21 cellular contexts compared by ENCODE assay signal in genomic region chr14:61706096-61706690, GRCh38. TPM values are rescaled to one million over a fixed set of nuclear protein-coding genes. Genes with fewer than 3 reads are reported as not detected.
DNase-seq lines count a peak whose midpoint lies in the region; ATAC-seq, FAIRE-seq and TF ChIP-seq lines count a peak whose summit lies in the region.
"Had no signal": no experiment of that assay in that cellular context is flagged by ENCODE, and none has a peak within 500 bp of the region (broad histone marks: within the 10 kb centered on the region; RNA-seq: fewer than 3 reads in every experiment).

No MANE protein-coding gene starts in this region.

- POLR2A ChIA-PET in activated CD4-positive, alpha-beta T cell treated with anti-CD3 and anti-CD28 coated beads, Interleukin-2, amount 10 ng/mL, durations not matched to agents 7 days and 5 days (lab: Charles Lee) = interaction anchor here (0.6 kb wide), 1 partner anchor 374 kb away, joined by 3 read pairs; no protein-coding TSS in a partner anchor

- H3K27ac Mint-ChIP-seq in activated CD4-positive, alpha-beta T cell treated with anti-CD3 and anti-CD28 coated beads, Interleukin-2, amount 10 ng/mL, durations not matched to agents 7 days and 5 days = peak overlapping the region; percentile 44
- H3K27ac Mint-ChIP-seq: type B pancreatic cell had no signal

- CTCF ChIA-PET in activated CD4-positive, alpha-beta T cell treated with anti-CD3 and anti-CD28 coated beads, Interleukin-2, amount 10 ng/mL, durations not matched to agents 7 days and 5 days (lab: Charles Lee) = interaction anchor here (0.9 to 1.4 kb wide), 5 partner anchors 9 to 245 kb away, joined by 3 read pairs; no protein-coding TSS in a partner anchor

- H3K4me1 ChIP-seq in osteoblast (ENCODE audit: insufficient read depth, low read length) = peaks cover 56% of the 10 kb centered on the region

- H3K36me3 ChIP-seq in brain microvascular endothelial cell (replicated peaks) = peaks cover 24% of the 10 kb centered on the region
- H3K36me3 ChIP-seq in osteoblast (ENCODE audit: insufficient read depth, low read length) = peaks cover 7% of the 10 kb centered on the region
- H3K36me3 ChIP-seq: esophagus muscularis mucosa, right atrium auricular region had no signal

- no peak for DNase-seq in activated CD4-positive, alpha-beta T cell treated with anti-CD3 and anti-CD28 coated beads, Interleukin-2, amount 10 ng/mL, durations not matched to agents 7 days and 5 days
- DNase-seq in activated CD4-positive, alpha-beta T cell treated with anti-CD3 and anti-CD28 coated beads for 1 hour = no peak
- DNase-seq in HTR-8/SVneo (ENCODE audit: insufficient read length, low spot score) (no peak), brain microvascular endothelial cell (no peak), osteoblast (ENCODE audit: insufficient read length, low spot score, missing footprints) (no peak), DMS153 (lab: John Stamatoyannopoulos, UW) (no peak), dedifferentiated amniotic fluid mesenchymal stem cell (ENCODE audit: extremely low spot score) (no peak), left lobe of liver (ENCODE audit: low spot score) (no peak)
- DNase-seq: activated naive CD8-positive, alpha-beta T cell treated with anti-CD3 and anti-CD28 coated beads, Interleukin-2, amount 10 ng/mL, durations not matched to agents 7 days and 5 days; COR-L47; cortex of kidney; GF-D8; hypothalamus; NCI-H1048; NCI-H2171 treated with DMSO at 0.1 percent for 48 hours; stimulated activated CD4-positive, alpha-beta T cell treated with anti-CD3 and anti-CD28 coated beads, Interleukin-4, amount 100 ng/mL, for 1 hour had no signal

- H3K27me3 ChIP-seq in brain microvascular endothelial cell (replicated peaks) = no peaks in the 10 kb centered on the region
- H3K27me3 ChIP-seq in osteoblast (ENCODE audit: insufficient read depth, low read length) = no peaks in the 10 kb centered on the region
- H3K27me3 ChIP-seq: esophagus muscularis mucosa, right atrium auricular region, SJSA1 had no signal

- TF ChIP-seq CTCF in brain microvascular endothelial cell (IDR thresholded peaks at IDR 0.05; ENCODE audit: low read depth, low read length, missing control alignments) (no peak), osteoblast (IDR thresholded peaks at IDR 0.05; ENCODE audit: extremely low read depth, low read depth, low read length) (no peak)

- H3K4me2 ChIP-seq in osteoblast (ENCODE audit: insufficient read depth, low read length) = peak overlapping the region; percentile 88

- in situ Hi-C loops in brain microvascular endothelial cell (cut with HindIII; ENCODE audit: low pct_ligation_motif_present, low sequenced_read_pairs) = loop anchor here (25.0 kb wide), 2 partner anchors 144 to 244 kb away; no protein-coding TSS in a partner anchor

- no peaks in the 10 kb centered on the region for H3K27me3 Mint-ChIP-seq in activated CD4-positive, alpha-beta T cell treated with anti-CD3 and anti-CD28 coated beads, Interleukin-2, amount 10 ng/mL, durations not matched to agents 7 days and 5 days
- H3K27me3 Mint-ChIP-seq: activated naive CD8-positive, alpha-beta T cell treated with anti-CD3 and anti-CD28 coated beads, Interleukin-2, amount 10 ng/mL, durations not matched to agents 7 days and 5 days; type B pancreatic cell had no signal

- no peak overlapping the region for H2AFZ ChIP-seq in osteoblast (ENCODE audit: low read length)

- no peaks in the 10 kb centered on the region for H3K9me3 Mint-ChIP-seq in activated CD4-positive, alpha-beta T cell treated with anti-CD3 and anti-CD28 coated beads, Interleukin-2, amount 10 ng/mL, durations not matched to agents 7 days and 5 days
- H3K9me3 Mint-ChIP-seq: activated naive CD8-positive, alpha-beta T cell treated with anti-CD3 and anti-CD28 coated beads, Interleukin-2, amount 10 ng/mL, durations not matched to agents 7 days and 5 days; type B pancreatic cell had no signal

- FAIRE-seq in HTR-8/SVneo (lab: Jason Lieb, UNC) = peak; percentile 97
- FAIRE-seq: A204.1 had no signal

- H3K4me3 ChIP-seq in brain microvascular endothelial cell (ENCODE audit: low read depth, low read length) = peak overlapping the region; percentile 77
- H3K4me3 ChIP-seq in osteoblast (ENCODE audit: insufficient read depth, low read length) = peak overlapping the region; percentile 60
- H3K4me3 ChIP-seq: esophagus muscularis mucosa, right atrium auricular region, SJSA1 had no signal

- no peak for ATAC-seq in left lobe of liver

- H3K4me1 Mint-ChIP-seq in activated CD4-positive, alpha-beta T cell treated with anti-CD3 and anti-CD28 coated beads, Interleukin-2, amount 10 ng/mL, durations not matched to agents 7 days and 5 days = peaks cover 84% of the 10 kb centered on the region

- peaks cover 74% of the 10 kb centered on the region for H4K20me1 ChIP-seq in osteoblast (ENCODE audit: insufficient read depth, low read length)

- no peak overlapping the region for H3K4me3 Mint-ChIP-seq in activated CD4-positive, alpha-beta T cell treated with anti-CD3 and anti-CD28 coated beads, Interleukin-2, amount 10 ng/mL, durations not matched to agents 7 days and 5 days
- H3K4me3 Mint-ChIP-seq: activated naive CD8-positive, alpha-beta T cell treated with anti-CD3 and anti-CD28 coated beads, Interleukin-2, amount 10 ng/mL, durations not matched to agents 7 days and 5 days; type B pancreatic cell had no signal

- peaks cover 21% of the 10 kb centered on the region for H3K36me3 Mint-ChIP-seq in activated CD4-positive, alpha-beta T cell treated with anti-CD3 and anti-CD28 coated beads, Interleukin-2, amount 10 ng/mL, durations not matched to agents 7 days and 5 days (ENCODE audit: low read depth)

- H3K9me3 ChIP-seq in osteoblast (ENCODE audit: low read depth, low read length) = no peaks in the 10 kb centered on the region
- H3K9me3 ChIP-seq: esophagus muscularis mucosa, right atrium auricular region, SJSA1 had no signal

- peaks cover 90% of the 10 kb centered on the region for H3K79me2 ChIP-seq in osteoblast (ENCODE audit: insufficient read depth, low read length)

- peak overlapping the region; percentile 94 for H3K27ac ChIP-seq in brain microvascular endothelial cell
- peak overlapping the region; percentile 64 for H3K27ac ChIP-seq in osteoblast (ENCODE audit: low read depth, low read length)
- H3K27ac ChIP-seq: right atrium auricular region, SJSA1 had no signal

RNA-seq across cellular contexts. Expression of gene HIF1A, which starts 10.9 kb away (rescaled TPM):
- total RNA-seq in activated CD4-positive, alpha-beta T cell treated with anti-CD3 and anti-CD28 coated beads, Interleukin-2, amount 10 ng/mL, durations not matched to agents 7 days and 5 days = 100 to 1,000 TPM in 1 of 2 experiments, 10 to 100 TPM in 1; 97.0 to 116 TPM
- 611 and 816 TPM in 2 replicates for total RNA-seq in osteoblast
- total RNA-seq in left lobe of liver = 27.9 TPM

RNA-seq across cellular contexts. Expression of gene SNAPC1, which starts 56.0 kb away (rescaled TPM):
- 1 to 10 TPM; 5.2 to 5.5 TPM for total RNA-seq in activated CD4-positive, alpha-beta T cell treated with anti-CD3 and anti-CD28 coated beads, Interleukin-2, amount 10 ng/mL, durations not matched to agents 7 days and 5 days
- total RNA-seq in osteoblast (26.5 and 35.8 TPM in 2 replicates), left lobe of liver (1.4 TPM)
